In genomic region chr12:31309279-31309678, GRCh38 we compare ENCODE assay signal across 22 cellular contexts. TPM values are rescaled to one million over a fixed set of nuclear protein-coding genes. Genes with fewer than 3 reads are reported as not detected.
DNase-seq lines count a peak whose midpoint lies in the region; ATAC-seq and TF ChIP-seq lines count a peak whose summit lies in the region.
"Had no signal": no experiment of that assay in that cellular context is flagged by ENCODE, and none has a peak within 500 bp of the region (broad histone marks: within the 10 kb centered on the region; RNA-seq: fewer than 3 reads in every experiment).

No MANE protein-coding gene starts in this region.

- H3K27me3 Mint-ChIP-seq in activated T-cell treated with anti-CD3 and anti-CD28 coated beads, Interleukin-2, amount 50 U/mL, for 72 hours (ENCODE audit: low read depth) = no peaks in the 10 kb centered on the region
- H3K27me3 Mint-ChIP-seq in stimulated activated naive CD8-positive, alpha-beta T cell treated with anti-CD3 and anti-CD28 coated beads, Interleukin-15, Interleukin-2, amounts not matched to agents 100 ng/mL and 50 ng/mL, for 24 hours = no peaks in the 10 kb centered on the region
- H3K27me3 Mint-ChIP-seq in IgD-negative memory B cell (no peaks in the 10 kb centered on the region), progenitor cell of endocrine pancreas (no peaks in the 10 kb centered on the region)
- H3K27me3 Mint-ChIP-seq: CD4-positive, alpha-beta T cell had no signal

- H3K27ac Mint-ChIP-seq in activated T-cell treated with anti-CD3 and anti-CD28 coated beads, Interleukin-2, amount 50 U/mL, for 72 hours = peak overlapping the region; percentile 50
- H3K27ac Mint-ChIP-seq in stimulated activated naive CD8-positive, alpha-beta T cell treated with anti-CD3 and anti-CD28 coated beads, Interleukin-15, Interleukin-2, amounts not matched to agents 100 ng/mL and 50 ng/mL, for 24 hours = peak overlapping the region; percentile 5
- H3K27ac Mint-ChIP-seq in IgD-negative memory B cell = peak overlapping the region in 2 of 3 donors; percentile 46 to 61
- H3K27ac Mint-ChIP-seq in progenitor cell of endocrine pancreas = peak overlapping the region; percentile 62
- H3K27ac Mint-ChIP-seq: CD14-positive monocyte; CD4-positive, alpha-beta T cell; CD8-positive, alpha-beta memory T cell; HFFc6 had no signal

- H3K4me1 Mint-ChIP-seq in activated T-cell treated with anti-CD3 and anti-CD28 coated beads, Interleukin-2, amount 50 U/mL, for 72 hours (ENCODE audit: low read depth) = peaks cover 67% of the 10 kb centered on the region
- H3K4me1 Mint-ChIP-seq in stimulated activated naive CD8-positive, alpha-beta T cell treated with anti-CD3 and anti-CD28 coated beads, Interleukin-15, Interleukin-2, amounts not matched to agents 100 ng/mL and 50 ng/mL, for 24 hours (ENCODE audit: low read depth) = peaks cover 70% of the 10 kb centered on the region
- H3K4me1 Mint-ChIP-seq in IgD-negative memory B cell = peaks cover 39 to 67% (median 45%) of the 10 kb centered on the region in 3 donors
- peaks cover 29% of the 10 kb centered on the region for H3K4me1 Mint-ChIP-seq in progenitor cell of endocrine pancreas (ENCODE audit: low read depth)

- ATAC-seq in activated T-cell treated with anti-CD3 and anti-CD28 coated beads, Interleukin-2, amount 50 U/mL, for 72 hours (replicated peaks in 1 of 2) = no peak
- ATAC-seq in stimulated activated naive CD8-positive, alpha-beta T cell treated with anti-CD3 and anti-CD28 coated beads, Interleukin-15, Interleukin-2, amounts not matched to agents 100 U/mL and 50 U/mL, for 24 hours = no peak
- ATAC-seq: A549, HCT116 had no signal

- H3K4me3 Mint-ChIP-seq in activated T-cell treated with anti-CD3 and anti-CD28 coated beads, Interleukin-2, amount 50 U/mL, for 72 hours = no peak overlapping the region
- H3K4me3 Mint-ChIP-seq in stimulated activated naive CD8-positive, alpha-beta T cell treated with anti-CD3 and anti-CD28 coated beads, Interleukin-15, Interleukin-2, amounts not matched to agents 100 ng/mL and 50 ng/mL, for 24 hours = no peak overlapping the region
- no peak overlapping the region for H3K4me3 Mint-ChIP-seq in IgD-negative memory B cell
- no peak overlapping the region for H3K4me3 Mint-ChIP-seq in progenitor cell of endocrine pancreas (ENCODE audit: low read depth)
- H3K4me3 Mint-ChIP-seq: CD14-positive monocyte; CD4-positive, alpha-beta T cell; CD8-positive, alpha-beta memory T cell; HFFc6 had no signal

- no peaks in the 10 kb centered on the region for H3K9me3 Mint-ChIP-seq in activated T-cell treated with anti-CD3 and anti-CD28 coated beads, Interleukin-2, amount 50 U/mL, for 72 hours
- H3K9me3 Mint-ChIP-seq in stimulated activated naive CD8-positive, alpha-beta T cell treated with anti-CD3 and anti-CD28 coated beads, Interleukin-15, Interleukin-2, amounts not matched to agents 100 ng/mL and 50 ng/mL, for 24 hours = no peaks in the 10 kb centered on the region
- H3K9me3 Mint-ChIP-seq in IgD-negative memory B cell (peaks cover 0 to 3% (median 0%) of the 10 kb centered on the region in 3 donors), progenitor cell of endocrine pancreas (ENCODE audit: low read depth) (peaks cover 19% of the 10 kb centered on the region)
- H3K9me3 Mint-ChIP-seq: CD14-positive monocyte; CD4-positive, alpha-beta T cell; CD8-positive, alpha-beta memory T cell; HFFc6 had no signal

- TF ChIP-seq CTCF in progenitor cell of endocrine pancreas (IDR thresholded peaks at IDR 0.05; ENCODE audit: unreplicated experiment) = no peak

- peaks cover 8 to 49% of the 10 kb centered on the region in 2 donors for H3K36me3 Mint-ChIP-seq in activated T-cell treated with anti-CD3 and anti-CD28 coated beads, Interleukin-2, amount 50 U/mL, for 72 hours (ENCODE audit: insufficient read depth in 2 of 2)
- H3K36me3 Mint-ChIP-seq in stimulated activated naive CD8-positive, alpha-beta T cell treated with anti-CD3 and anti-CD28 coated beads, Interleukin-15, Interleukin-2, amounts not matched to agents 100 ng/mL and 50 ng/mL, for 24 hours (ENCODE audit: low read depth) = peaks cover 76% of the 10 kb centered on the region
- H3K36me3 Mint-ChIP-seq in IgD-negative memory B cell = peaks cover 4% of the 10 kb centered on the region
- peaks cover 63% of the 10 kb centered on the region for H3K36me3 Mint-ChIP-seq in progenitor cell of endocrine pancreas (ENCODE audit: insufficient read depth)

- no peak for DNase-seq in activated T-cell treated with anti-CD3 and anti-CD28 coated beads, Interleukin-2, amount 50 U/mL, for 72 hours
- DNase-seq in activated T-cell treated with anti-CD3 and anti-CD28 coated beads, Interleukin-2, amount 50 U/mL, for 48 hours = no peak
- no peak for DNase-seq in stimulated activated naive CD8-positive, alpha-beta T cell treated with anti-CD3 and anti-CD28 coated beads, Interleukin-15, Interleukin-2, amounts not matched to agents 100 U/mL and 50 U/mL, for 24 hours
- no peak for DNase-seq in progenitor cell of endocrine pancreas (ENCODE audit: low spot score, unreplicated experiment)
- DNase-seq in NCI-H524 treated with DMSO at 0.1 percent for 48 hours (lab: John Stamatoyannopoulos, UW) = no peak
- DNase-seq in DMS53 (lab: John Stamatoyannopoulos, UW) = no peak
- DNase-seq: 8988T; ACHN; AML-193; BE2C; Calu3; CD4-positive, alpha-beta T cell; CD8-positive, alpha-beta memory T cell; DND-41; GM23248; H7; HFFc6 had no signal

RNA-seq across cellular contexts. Expression of gene SINHCAF, which starts 16.7 kb away (rescaled TPM):
- total RNA-seq in activated T-cell treated with anti-CD3 and anti-CD28 coated beads, Interleukin-2, amount 50 U/mL, for 72 hours = 100 to 1,000 TPM; 189 to 216 TPM
- 126 TPM for polyA plus RNA-seq in IgD-negative memory B cell
- 391 and 408 TPM in 2 replicates for total RNA-seq in progenitor cell of endocrine pancreas

Comparison
In these comparisons a context has a peak if more than half of its experiments do, and no peak if none do; other contexts are left out.
1. H3K27ac Mint-ChIP-seq: peak in every context shown above with its lines; median percentile 62 in progenitor cell of endocrine pancreas; 54 in IgD-negative memory B cell; 50 in activated T-cell treated with anti-CD3 and anti-CD28 coated beads, Interleukin-2, amount 50 U/mL, for 72 hours; 5 in stimulated activated naive CD8-positive, alpha-beta T cell treated with anti-CD3 and anti-CD28 coated beads, Interleukin-15, Interleukin-2, amounts not matched to agents 100 ng/mL and 50 ng/mL, for 24 hours.